ENCODE assay signal across 20 cellular contexts in genomic region chr16:4264546-4264945, GRCh38. TPM values are rescaled to one million over a fixed set of nuclear protein-coding genes. Genes with fewer than 3 reads are reported as not detected.
A peak's percentile ranks its signal among the peaks of the same experiment; 100 is the strongest.
DNase-seq lines count a peak whose midpoint lies in the region; ATAC-seq and TF ChIP-seq lines count a peak whose summit lies in the region.
"Had no signal": no experiment of that assay in that cellular context is flagged by ENCODE, and none has a peak within 500 bp of the region (broad histone marks: within the 10 kb centered on the region; RNA-seq: fewer than 3 reads in every experiment).

No MANE protein-coding gene starts in this region.

- H3K9me2 ChIP-seq in SK-N-SH, result no peaks in the 10 kb centered on the region

- CTCF ChIA-PET in SK-N-SH (lab: Yijun Ruan, JAX), result interaction anchor here (1.0 to 18.0 kb wide), 8 partner anchors 5 to 141 kb away, joined by 3 to 203 read pairs (median 8); partner anchors contain the start of gene TFAP4

- peaks cover 6 to 23% of the 10 kb centered on the region in 2 experiments; a peak in 1 of 4 replicates for H3K4me1 ChIP-seq in SK-N-SH (ENCODE audit: control insufficient read depth in 1 of 2, insufficient read depth in 2 of 2, low read depth in 1 of 2, low read length in 1 of 2)
- no peaks in the 10 kb centered on the region for H3K4me1 ChIP-seq in right cardiac atrium (ENCODE audit: control insufficient read depth, insufficient read depth, low read length)
- peaks cover 9 to 23% (median 11%) of the 10 kb centered on the region in 3 donors for H3K4me1 ChIP-seq in skeletal muscle tissue (ENCODE audit: control insufficient read depth in 3 of 3, insufficient read depth in 3 of 3, low read length in 3 of 3)

- 18% methylated on average over 3 of the region's 5 CpGs for WGBS in SK-N-SH (ENCODE audit: low lambda C conversion rate)
- WGBS in right cardiac atrium, result 54% methylated on average over 5 of the region's 5 CpGs

- H3K27ac ChIP-seq in SK-N-SH (ENCODE audit: low read depth in 2 of 2, low read length in 1 of 2) (peak overlapping the region; percentile 37 to 84; a peak in 3 of 4 replicates), right cardiac atrium (ENCODE audit: low read length) (no peak overlapping the region), skeletal muscle tissue (ENCODE audit: low read depth, low read length) (no peak overlapping the region)
- H3K27ac ChIP-seq: left lung had no signal

- ATAC-seq in right cardiac atrium (peak in 1 of 2 donors; percentile 30), GM19452 (IDR thresholded peaks at IDR 0.05; ENCODE audit: unreplicated experiment) (no peak), HG03571 (IDR thresholded peaks at IDR 0.05; ENCODE audit: unreplicated experiment) (no peak)
- ATAC-seq in stimulated activated memory B cell treated with anti-CD40 and anti-IgM and Interleukin-4, amounts not matched to agents 10 μg/mL and 1 μg/mL and 100 μg/mL, for 72 hours, result no peak
- ATAC-seq: activated CD8-positive, alpha-beta T cell treated with anti-CD3 and anti-CD28 coated beads for 36 hours; naive thymus-derived CD4-positive, alpha-beta T cell had no signal

- H3K9ac ChIP-seq in SK-N-SH (no peak overlapping the region), skeletal muscle tissue (ENCODE audit: low read depth in 1 of 3, low read length in 3 of 3) (peak overlapping the region in 2 of 3 donors; percentile 25 to 43)

- H3K36me3 Mint-ChIP-seq in stimulated activated memory B cell treated with anti-CD40 and anti-IgM and Interleukin-4, amounts not matched to agents 10 μg/mL and 1 μg/mL and 100 μg/mL, for 72 hours, result peaks cover 28% of the 10 kb centered on the region

- H3K9me3 ChIP-seq in SK-N-SH, result no peaks in the 10 kb centered on the region
- H3K9me3 ChIP-seq in right cardiac atrium (ENCODE audit: control insufficient read depth, low read length), result no peaks in the 10 kb centered on the region
- H3K9me3 ChIP-seq in skeletal muscle tissue (ENCODE audit: control insufficient read depth in 3 of 3, low read length in 3 of 3), result no peaks in the 10 kb centered on the region
- H3K9me3 ChIP-seq: left lung, upper lobe of right lung had no signal

- H3K27me3 ChIP-seq in SK-N-SH (ENCODE audit: insufficient read depth) (no peaks in the 10 kb centered on the region), right cardiac atrium (ENCODE audit: control insufficient read depth, insufficient read depth) (no peaks in the 10 kb centered on the region), skeletal muscle tissue (ENCODE audit: control insufficient read depth in 3 of 3, insufficient read depth in 3 of 3, low read length in 3 of 3) (no peaks in the 10 kb centered on the region)
- H3K27me3 ChIP-seq: left lung, upper lobe of right lung had no signal

- no peaks in the 10 kb centered on the region for H3F3A ChIP-seq in SK-N-SH (replicated peaks; ENCODE audit: insufficient read depth)

- DNase-seq in GM03348 (ENCODE audit: low spot score) (peak; percentile 32), SK-N-SH (peak; percentile 69), right cardiac atrium (peak in 2 of 3 donors; percentile 50 to 60), NCI-H774 (lab: John Stamatoyannopoulos, UW) (no peak)
- DNase-seq: activated CD8-positive, alpha-beta T cell treated with anti-CD3 and anti-CD28 coated beads for 36 hours; C1 segment of cervical spinal cord; DMS53; left lung; naive thymus-derived CD4-positive, alpha-beta T cell; NCI-H1105; NCI-H2171 treated with DMSO at 0.1 percent for 48 hours; stimulated activated CD4-positive, alpha-beta T cell treated with anti-CD3 and anti-CD28 coated beads, Interleukin-4, amount 100 ng/mL, for 1 hour; upper lobe of right lung had no signal

- peak overlapping the region; percentile 57; the same call in 1 of the 2 replicates for H3K4me2 ChIP-seq in SK-N-SH

- H3K4me3 ChIP-seq in SK-N-SH (ENCODE audit: low read depth in 2 of 2, low read length in 1 of 2) (no peak overlapping the region), right cardiac atrium (ENCODE audit: low read length) (no peak overlapping the region), skeletal muscle tissue (ENCODE audit: low read length in 3 of 3) (no peak overlapping the region)
- H3K4me3 ChIP-seq: K562, left lung, SK-N-MC, upper lobe of right lung had no signal

- no peak overlapping the region for H3K27ac Mint-ChIP-seq in stimulated activated memory B cell treated with anti-CD40 and anti-IgM and Interleukin-4, amounts not matched to agents 10 μg/mL and 1 μg/mL and 100 μg/mL, for 72 hours
- H3K27ac Mint-ChIP-seq: activated CD8-positive, alpha-beta T cell treated with anti-CD3 and anti-CD28 coated beads for 36 hours had no signal

- no peak for TF ChIP-seq RAD21 in SK-N-SH (IDR thresholded peaks at IDR 0.05; ENCODE audit: low read length)

- H3K27me3 Mint-ChIP-seq in stimulated activated memory B cell treated with anti-CD40 and anti-IgM and Interleukin-4, amounts not matched to agents 10 μg/mL and 1 μg/mL and 100 μg/mL, for 72 hours, result no peaks in the 10 kb centered on the region
- H3K27me3 Mint-ChIP-seq: activated CD8-positive, alpha-beta T cell treated with anti-CD3 and anti-CD28 coated beads for 36 hours; naive thymus-derived CD4-positive, alpha-beta T cell had no signal

- H2AFZ ChIP-seq in SK-N-SH (ENCODE audit: low read depth), result no peak overlapping the region

- POLR2A ChIA-PET in SK-N-SH (lab: Yijun Ruan, JAX), result interaction anchor here (1.1 kb wide), 1 partner anchor 9 kb away, joined by 4 read pairs; no protein-coding TSS in a partner anchor

- peaks cover 5 to 9% of the 10 kb centered on the region in 2 experiments for H3K36me3 ChIP-seq in SK-N-SH (replicated peaks in 1 of 2; ENCODE audit: control insufficient read depth in 1 of 2, insufficient read depth in 2 of 2, low read length in 1 of 2)
- H3K36me3 ChIP-seq in skeletal muscle tissue (ENCODE audit: control insufficient read depth in 3 of 3, insufficient read depth in 3 of 3, low read length in 3 of 3), result peaks cover 12 to 21% (median 13%) of the 10 kb centered on the region in 3 donors

- H3K4me1 Mint-ChIP-seq in stimulated activated memory B cell treated with anti-CD40 and anti-IgM and Interleukin-4, amounts not matched to agents 10 μg/mL and 1 μg/mL and 100 μg/mL, for 72 hours, result peaks cover 26% of the 10 kb centered on the region

- no peak for TF ChIP-seq EP300 in SK-N-SH (IDR thresholded peaks at IDR 0.05; ENCODE audit: borderline replicate concordance in 1 of 2, low read depth in 1 of 2, low read length in 1 of 2)

- intact Hi-C loops in right cardiac atrium (cut with DNase I), result no loop called here

- H4K20me1 ChIP-seq in SK-N-SH (ENCODE audit: insufficient read depth), result no peaks in the 10 kb centered on the region

- peaks cover 41% of the 10 kb centered on the region for H3K79me2 ChIP-seq in SK-N-SH (ENCODE audit: insufficient read depth)

- H3K9me3 Mint-ChIP-seq in stimulated activated memory B cell treated with anti-CD40 and anti-IgM and Interleukin-4, amounts not matched to agents 10 μg/mL and 1 μg/mL and 100 μg/mL, for 72 hours, result no peaks in the 10 kb centered on the region
- H3K9me3 Mint-ChIP-seq: activated CD8-positive, alpha-beta T cell treated with anti-CD3 and anti-CD28 coated beads for 36 hours had no signal

- TF ChIP-seq CTCF in SK-N-SH (IDR thresholded peaks at IDR 0.05), result no peak

- H3K4me3 Mint-ChIP-seq in stimulated activated memory B cell treated with anti-CD40 and anti-IgM and Interleukin-4, amounts not matched to agents 10 μg/mL and 1 μg/mL and 100 μg/mL, for 72 hours, result no peak overlapping the region
- H3K4me3 Mint-ChIP-seq: activated CD8-positive, alpha-beta T cell treated with anti-CD3 and anti-CD28 coated beads for 36 hours; naive thymus-derived CD4-positive, alpha-beta T cell had no signal

TF ChIP-seq in SK-N-SH, 30 proteins besides CTCF, POLR2A, EP300 and RAD21:
- TF ChIP-seq MXI1 (IDR thresholded peaks at IDR 0.05; ENCODE audit: low read depth, low read length) (peak; percentile 32; the same call in 1 of the 2 replicates), NRF1 (IDR thresholded peaks at IDR 0.05; ENCODE audit: low read depth, low read length) (no peak)

RNA-seq across cellular contexts. Expression of gene TFAP4, which starts 8.3 kb away (rescaled TPM):
- polyA plus RNA-seq in SK-N-SH (2012; rRNA removed) (8.8 and 13.1 TPM in 2 replicates), right cardiac atrium (2.1 TPM)
- polyA plus RNA-seq in SK-N-SH (2012; cell fraction: cytosol; rRNA removed), result 5.4 and 7.4 TPM in 2 replicates
- 13.6 and 21.0 TPM in 2 replicates for polyA plus RNA-seq in SK-N-SH (2012; cell fraction: nucleus; rRNA removed)
- total RNA-seq in right cardiac atrium (1 to 10 TPM; 2.3 to 4.2 (median 3.5) TPM), skeletal muscle tissue (5.2 TPM)

RNA-seq across cellular contexts. Expression of gene SRL, which starts 22.7 kb away (rescaled TPM):
- polyA plus RNA-seq in SK-N-SH (2012; rRNA removed), result not detected in 2 replicates
- polyA plus RNA-seq in SK-N-SH (2012; cell fraction: cytosol; rRNA removed), result 0.01 and 0.03 TPM in 2 replicates
- not detected in 2 replicates for polyA plus RNA-seq in SK-N-SH (2012; cell fraction: nucleus; rRNA removed)
- 100 to 1,000 TPM; 338 to 395 (median 359) TPM for total RNA-seq in right cardiac atrium
- polyA plus RNA-seq in right cardiac atrium, result 255 TPM
- 230 TPM for total RNA-seq in skeletal muscle tissue
- total RNA-seq: activated CD8-positive, alpha-beta T cell treated with anti-CD3 and anti-CD28 coated beads for 36 hours; H4; K562; naive thymus-derived CD4-positive, alpha-beta T cell had no signal
- polyA plus RNA-seq: naive thymus-derived CD4-positive, alpha-beta T cell had no signal

RNA-seq across cellular contexts. Expression of gene GLIS2, which starts 51.3 kb away (rescaled TPM):
- polyA plus RNA-seq in SK-N-SH (2012; rRNA removed) (3.3 and 6.5 TPM in 2 replicates), right cardiac atrium (15.2 TPM)
- 3.5 and 5.8 TPM in 2 replicates for polyA plus RNA-seq in SK-N-SH (2012; cell fraction: cytosol; rRNA removed)
- 18.3 and 22.6 TPM in 2 replicates for polyA plus RNA-seq in SK-N-SH (2012; cell fraction: nucleus; rRNA removed)
- total RNA-seq in right cardiac atrium (10 to 100 TPM; 20.0 to 34.6 (median 33.1) TPM), skeletal muscle tissue (4.2 TPM)
- polyA plus RNA-seq: naive thymus-derived CD4-positive, alpha-beta T cell had no signal

Comparison
In these comparisons a context has a peak if more than half of its experiments do, and no peak if none do; other contexts are left out.
1. H3K27ac ChIP-seq: peak in SK-N-SH (2 of 2); none in right cardiac atrium (single experiment) and skeletal muscle tissue (single experiment).